In the genomic region with DNA sequence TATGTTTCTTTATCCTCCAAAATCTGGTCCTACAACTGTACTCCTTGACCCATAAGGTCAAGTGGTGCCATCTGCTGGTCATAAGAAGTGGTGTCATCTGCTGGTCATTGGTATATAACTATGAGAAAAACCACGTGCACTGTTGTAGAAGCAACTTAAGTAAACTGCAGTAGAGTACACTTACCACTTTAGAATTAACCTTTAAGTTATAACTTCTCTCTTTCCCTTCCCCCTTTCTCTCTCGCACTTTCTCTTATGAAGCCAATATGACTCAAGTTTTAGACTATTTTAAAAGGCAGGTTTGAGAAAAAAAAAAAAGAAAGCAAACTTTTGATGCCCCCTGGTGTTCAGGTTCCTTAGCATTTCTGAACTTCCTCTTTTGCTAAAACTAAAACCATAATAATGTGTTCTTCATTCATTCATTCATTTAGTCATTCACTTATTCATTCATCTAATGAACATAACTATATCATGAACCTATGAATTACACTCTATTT, we compare ENCODE assay signal across 8 cellular contexts. TPM values are rescaled to one million over a fixed set of nuclear protein-coding genes. Genes with fewer than 3 reads are reported as not detected.
DNase-seq lines count a peak whose midpoint lies in the region; ATAC-seq, FAIRE-seq and TF ChIP-seq lines count a peak whose summit lies in the region.

No MANE protein-coding gene starts in this region.

- peak overlapping the region; percentile 18 for H3K4me3 ChIP-seq in A673 (ENCODE audit: low read depth, low read length, poor library complexity, severe bottlenecking)

- no peaks in the 10 kb centered on the region for H3K9me3 Mint-ChIP-seq in stimulated activated memory B cell treated with anti-CD40 and anti-IgM and Interleukin-4, amounts not matched to agents 10 μg/mL and 1 μg/mL and 100 μg/mL, for 72 hours

- H3K36me3 ChIP-seq in A673 (ENCODE audit: insufficient read depth, low read length, poor library complexity, severe bottlenecking): no peaks in the 10 kb centered on the region

- peak overlapping the region; percentile 68 for H3K4me3 Mint-ChIP-seq in stimulated activated memory B cell treated with anti-CD40 and anti-IgM and Interleukin-4, amounts not matched to agents 10 μg/mL and 1 μg/mL and 100 μg/mL, for 72 hours

- peak; percentile 96 for FAIRE-seq in GM12891 (lab: Jason Lieb, UNC)

- H3K27ac ChIP-seq in A673 (ENCODE audit: low read depth, low read length, poor library complexity, severe bottlenecking): no peak overlapping the region

- peak; percentile 77 for DNase-seq in A673 (ENCODE audit: low spot score)
- no peak for DNase-seq in GM12891 (ENCODE audit: insufficient read length, low spot score)
- peak; percentile 70 for DNase-seq in NCI-H1105 treated with DMSO at 0.1 percent for 48 hours (lab: John Stamatoyannopoulos, UW)
- DNase-seq in SW480 (ENCODE audit: low spot score): peak; percentile 88
- peak; percentile 53 for DNase-seq in cerebellum (ENCODE audit: low spot score)
- DNase-seq in kidney tubule cell (ENCODE audit: low spot score): peak; percentile 89

- H3K27me3 ChIP-seq in A673 (replicated peaks; ENCODE audit: insufficient read depth, low read depth, low read length, poor library complexity): peaks cover 17% of the 10 kb centered on the region

- TF ChIP-seq POLR2A in GM12891 (IDR thresholded peaks at IDR 0.05; ENCODE audit: low read depth, low read length): no peak

- TF ChIP-seq CTCF in A673 (conservative IDR thresholded peaks at IDR 0.05; ENCODE audit: low read depth, low read length): peak; percentile 72

- no peaks in the 10 kb centered on the region for H3K9me3 ChIP-seq in A673 (ENCODE audit: low read depth, low read length, poor library complexity, severe bottlenecking)

- H3K27me3 Mint-ChIP-seq in stimulated activated memory B cell treated with anti-CD40 and anti-IgM and Interleukin-4, amounts not matched to agents 10 μg/mL and 1 μg/mL and 100 μg/mL, for 72 hours: peaks cover 12% of the 10 kb centered on the region

- no peaks in the 10 kb centered on the region for H3K4me1 ChIP-seq in A673 (ENCODE audit: insufficient read depth, low read length, poor library complexity, severe bottlenecking)

- peak overlapping the region; percentile 24 for H3K27ac Mint-ChIP-seq in stimulated activated memory B cell treated with anti-CD40 and anti-IgM and Interleukin-4, amounts not matched to agents 10 μg/mL and 1 μg/mL and 100 μg/mL, for 72 hours

- CTCF ChIA-PET in A673 (lab: Charles Lee): no interaction called here

- BruUV-seq in A673 (replicated peaks; lab: Mats Ljungman, UMichigan): no TSS peak

- no peaks in the 10 kb centered on the region for H3K36me3 Mint-ChIP-seq in stimulated activated memory B cell treated with anti-CD40 and anti-IgM and Interleukin-4, amounts not matched to agents 10 μg/mL and 1 μg/mL and 100 μg/mL, for 72 hours

- intact Hi-C loops in A673 (cut with micrococcal nuclease; ENCODE audit: unreplicated experiment): loop anchor here (1.0 to 10.0 kb wide), 4 partner anchors 80 to 472 kb away; no protein-coding TSS in a partner anchor

- peak; percentile 99 for ATAC-seq in HG02798 (IDR thresholded peaks at IDR 0.05; ENCODE audit: poor library complexity, unreplicated experiment)
- peak; percentile 95 for ATAC-seq in stimulated activated memory B cell treated with anti-CD40 and anti-IgM and Interleukin-4, amounts not matched to agents 10 μg/mL and 1 μg/mL and 100 μg/mL, for 72 hours

- H3K4me1 Mint-ChIP-seq in stimulated activated memory B cell treated with anti-CD40 and anti-IgM and Interleukin-4, amounts not matched to agents 10 μg/mL and 1 μg/mL and 100 μg/mL, for 72 hours: peaks cover 5% of the 10 kb centered on the region

- POLR2A ChIA-PET in A673 (lab: Charles Lee; ENCODE audit: low non-redundant PET): no interaction called here

TF ChIP-seq in GM12891, 5 proteins besides CTCF, POLR2A, EP300 and RAD21:
- TF ChIP-seq PAX5 (IDR thresholded peaks at IDR 0.05; ENCODE audit: insufficient read depth, low read length, severe bottlenecking) (no peak), SPI1 (IDR thresholded peaks at IDR 0.05; ENCODE audit: low read depth, low read length) (peak; percentile 48; the same call in 1 of the 2 replicates), POLR2AphosphoS5 (IDR thresholded peaks at IDR 0.05; ENCODE audit: low read depth, low read length) (no peak)

RNA-seq across cellular contexts. Expression of gene MTAP, which starts 12.8 kb away (rescaled TPM):
- total RNA-seq in A673 (2021): 39.2 and 45.7 TPM in 2 replicates
- polyA plus RNA-seq in GM12891 (2012; ENCODE audit: low read depth, missing spikeins): 6.9 TPM
- 17.7 TPM for total RNA-seq in cerebellum
